ENCODE assay signal across 1 cellular context in genomic region chr17:17424552-17424951, GRCh38.
TF ChIP-seq lines count a peak whose summit lies in the region.

No MANE protein-coding gene starts in this region.

TF ChIP-seq in K562, 482 proteins besides CTCF, POLR2A, EP300 and RAD21 (continued from another document):
- TF ChIP-seq ZNF639 (CRISPR knock-in tag; conservative IDR thresholded peaks at IDR 0.05 in 1 of 2, IDR thresholded peaks at IDR 0.05 in 1 of 2) (no peak), SRF (CRISPR knock-in tag; IDR thresholded peaks at IDR 0.05) (no peak), ZNF224 (CRISPR knock-in tag; IDR thresholded peaks at IDR 0.05) (no peak)
